Comparison of ENCODE assay signal across 8 cellular contexts in the genomic region with DNA sequence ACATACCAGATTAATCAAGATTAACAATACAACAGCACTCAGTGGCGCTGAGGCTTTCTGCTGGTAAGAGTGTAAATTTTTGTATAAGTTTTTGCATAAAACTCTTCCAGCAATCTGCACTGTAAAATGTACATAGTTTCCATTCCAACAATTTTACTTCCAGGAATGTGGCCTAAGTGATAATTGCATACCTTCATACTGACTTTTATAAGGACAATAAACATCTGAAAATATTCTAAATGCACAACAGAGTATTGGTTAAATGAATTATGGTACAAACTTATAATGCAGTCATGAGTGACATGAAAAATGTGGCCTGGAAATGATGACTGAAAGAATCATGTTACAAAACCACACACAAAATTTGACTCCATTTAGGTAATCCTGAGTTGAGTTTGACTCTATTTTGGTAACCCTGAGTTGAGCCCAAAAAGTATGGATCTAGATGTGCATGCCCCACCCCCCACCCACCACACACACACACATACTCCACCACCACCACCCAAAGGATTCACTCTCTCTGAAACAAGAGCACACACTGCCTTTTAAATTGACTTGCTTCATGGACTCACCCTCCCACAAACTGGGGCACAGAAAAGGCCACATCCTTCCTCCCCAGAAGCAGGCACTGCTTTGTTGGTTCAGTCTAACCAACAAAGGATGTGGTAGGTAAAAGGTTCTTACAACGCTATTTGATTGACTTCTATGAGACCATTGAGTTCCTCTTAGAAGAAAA.
A peak's percentile ranks its signal among the peaks of the same experiment; 100 is the strongest.
DNase-seq lines count a peak whose midpoint lies in the region; ATAC-seq and TF ChIP-seq lines count a peak whose summit lies in the region.

No MANE protein-coding gene starts in this region.

- H3K27ac Mint-ChIP-seq in activated CD8-positive, alpha-beta memory T cell treated with anti-CD3 and anti-CD28 coated beads, Interleukin-2, amount 10 ng/mL, durations not matched to agents 7 days and 5 days: peak overlapping the region; percentile 80
- peak overlapping the region in 5 of 6 donors; percentile 11 to 81 (median 58) for H3K27ac Mint-ChIP-seq in immature natural killer cell

- peak overlapping the region; percentile 43 for H3K4me3 Mint-ChIP-seq in activated CD8-positive, alpha-beta memory T cell treated with anti-CD3 and anti-CD28 coated beads, Interleukin-2, amount 10 ng/mL, durations not matched to agents 7 days and 5 days
- peak overlapping the region; percentile 64 to 81 (median 76) for H3K4me3 Mint-ChIP-seq in immature natural killer cell

- CTCF ChIA-PET in activated CD8-positive, alpha-beta memory T cell treated with anti-CD3 and anti-CD28 coated beads, Interleukin-2, amount 10 ng/mL, durations not matched to agents 7 days and 5 days (lab: Charles Lee): no interaction called here

- intact Hi-C loops in transverse colon (cut with DNase I; ENCODE audit: low total_unique reads): no loop called here

- H3K4me1 ChIP-seq in transverse colon: peaks cover 2 to 12% (median 3%) of the 10 kb centered on the region in 4 donors

- no peaks in the 10 kb centered on the region for H3K9me3 ChIP-seq in transverse colon

- no peaks in the 10 kb centered on the region for H3K9me3 Mint-ChIP-seq in activated CD8-positive, alpha-beta memory T cell treated with anti-CD3 and anti-CD28 coated beads, Interleukin-2, amount 10 ng/mL, durations not matched to agents 7 days and 5 days (ENCODE audit: low read depth)
- no peaks in the 10 kb centered on the region for H3K9me3 Mint-ChIP-seq in immature natural killer cell

- 73 to 76% methylated on average over 2 of the region's 2 CpGs for WGBS in transverse colon (ENCODE audit: low coverage in 1 of 2), 2 donors

- ATAC-seq in GM19455 (IDR thresholded peaks at IDR 0.05; ENCODE audit: unreplicated experiment) (peak; percentile 40), HG02970 (IDR thresholded peaks at IDR 0.05; ENCODE audit: low FRiP score, unreplicated experiment) (no peak)
- ATAC-seq in activated CD8-positive, alpha-beta memory T cell treated with anti-CD3 and anti-CD28 coated beads, Interleukin-2, amount 10 ng/mL, durations not matched to agents 7 days and 5 days: peak; percentile 93

- no peak overlapping the region for H3K4me3 ChIP-seq in transverse colon

- no peak for TF ChIP-seq EP300 in transverse colon (IDR thresholded peaks at IDR 0.05; ENCODE audit: low read depth)

- peaks cover 50% of the 10 kb centered on the region for H3K27me3 Mint-ChIP-seq in activated CD8-positive, alpha-beta memory T cell treated with anti-CD3 and anti-CD28 coated beads, Interleukin-2, amount 10 ng/mL, durations not matched to agents 7 days and 5 days
- H3K27me3 Mint-ChIP-seq in immature natural killer cell (ENCODE audit: low read depth in 3 of 3): peaks cover 2 to 18% (median 4%) of the 10 kb centered on the region in 3 donors

- H3K27ac ChIP-seq in transverse colon: no peak overlapping the region

- peak; percentile 35 for DNase-seq in AG20443 (ENCODE audit: low spot score)
- peak; percentile 55 for DNase-seq in KG1 (lab: John Stamatoyannopoulos, UW)
- DNase-seq in activated CD8-positive, alpha-beta memory T cell treated with anti-CD3 and anti-CD28 coated beads, Interleukin-2, amount 10 ng/mL, durations not matched to agents 7 days and 5 days: peak; percentile 94
- peak; percentile 63 to 77 (median 71) for DNase-seq in immature natural killer cell
- peak; percentile 32 for DNase-seq in transverse colon
- no peak for DNase-seq in SK-N-DZ (ENCODE audit: low spot score)

- TF ChIP-seq POLR2A in transverse colon (IDR thresholded peaks at IDR 0.05): no peak

- H3K27me3 ChIP-seq in transverse colon: no peaks in the 10 kb centered on the region

- H3K36me3 ChIP-seq in transverse colon: no peaks in the 10 kb centered on the region

- H3K36me3 Mint-ChIP-seq in activated CD8-positive, alpha-beta memory T cell treated with anti-CD3 and anti-CD28 coated beads, Interleukin-2, amount 10 ng/mL, durations not matched to agents 7 days and 5 days: peaks cover 46% of the 10 kb centered on the region
- H3K36me3 Mint-ChIP-seq in immature natural killer cell: peaks cover 31 to 55% (median 35%) of the 10 kb centered on the region in 3 donors

- TF ChIP-seq CTCF in transverse colon (IDR thresholded peaks at IDR 0.05): no peak

- H3K4me1 Mint-ChIP-seq in activated CD8-positive, alpha-beta memory T cell treated with anti-CD3 and anti-CD28 coated beads, Interleukin-2, amount 10 ng/mL, durations not matched to agents 7 days and 5 days: peaks cover 43% of the 10 kb centered on the region
- peaks cover 63 to 72% of the 10 kb centered on the region in 2 donors for H3K4me1 Mint-ChIP-seq in immature natural killer cell

- in situ Hi-C loops in transverse colon (cut with MboI; ENCODE audit: low pct_ligation_motif_present in 1 of 4, low pct_unique_long_range_greater_than_20kb in 1 of 4, low sequenced_read_pairs in 3 of 4): no loop called here
